13 cellular contexts compared by ENCODE assay signal in genomic region chr12:111585619-111586135, GRCh38.
"Had no signal": no experiment of that assay in that cellular context is flagged by ENCODE, and none has a peak within 500 bp of the region (broad histone marks: within the 10 kb centered on the region; RNA-seq: fewer than 3 reads in every experiment).

No MANE protein-coding gene starts in this region.

- H3K4me3 ChIP-seq: ascending aorta, esophagus squamous epithelium had no signal

- H3K4me3 Mint-ChIP-seq: activated T-helper 17 cell treated with anti-CD3 and anti-CD28 coated beads, Interleukin-2, amount 50 U/mL, for 72 hours; memory B cell; natural killer cell; stimulated activated memory B cell treated with anti-CD40 and anti-IgM and Interleukin-4, amounts not matched to agents 10 μg/mL and 1 μg/mL and 100 μg/mL, for 72 hours; T-helper 2 cell treated with Interferon-gamma antibody and Interleukin-4, amounts not matched to agents 5 μg/mL and 100 μg/mL, for 36 hours had no signal

- H3K27me3 Mint-ChIP-seq: activated T-helper 17 cell treated with anti-CD3 and anti-CD28 coated beads, Interleukin-2, amount 50 U/mL, for 72 hours; memory B cell; stimulated activated memory B cell treated with anti-CD40 and anti-IgM and Interleukin-4, amounts not matched to agents 10 μg/mL and 1 μg/mL and 100 μg/mL, for 72 hours had no signal

- H3K36me3 ChIP-seq: ascending aorta, esophagus squamous epithelium had no signal

- DNase-seq: activated naive CD4-positive, alpha-beta T cell treated with Interleukin-2 at 50 U/mL for 16 hours; esophagus squamous epithelium; left ventricle myocardium superior; natural killer cell; retina; stimulated activated CD4-positive, alpha-beta T cell treated with anti-CD3 and anti-CD28 coated beads, Interleukin-12 subunit alpha, Interleukin-12 subunit beta, amount 100 ng/mL, for 4 hours; stimulated activated CD4-positive, alpha-beta T cell treated with anti-CD3 and anti-CD28 coated beads, Interleukin-2, amount 100 ng/mL, for 48 hours had no signal

- ATAC-seq: activated CD4-positive, CD25-positive, alpha-beta regulatory T cell treated with anti-CD3 and anti-CD28 coated beads, Interleukin-2, amount 50 U/mL, for 24 hours; activated T-helper 17 cell treated with anti-CD3 and anti-CD28 coated beads, Interleukin-2, amount 50 U/mL, for 72 hours; left ventricle myocardium superior; natural killer cell; stimulated activated memory B cell treated with anti-CD40 and anti-IgM and Interleukin-4, amounts not matched to agents 10 μg/mL and 1 μg/mL and 100 μg/mL, for 72 hours had no signal

- H3K27me3 ChIP-seq: ascending aorta, esophagus squamous epithelium had no signal

- H3K27ac Mint-ChIP-seq: memory B cell; natural killer cell; stimulated activated memory B cell treated with anti-CD40 and anti-IgM and Interleukin-4, amounts not matched to agents 10 μg/mL and 1 μg/mL and 100 μg/mL, for 72 hours; T-helper 2 cell treated with Interferon-gamma antibody and Interleukin-4, amounts not matched to agents 5 μg/mL and 100 μg/mL, for 36 hours had no signal

- H3K27ac ChIP-seq: ascending aorta had no signal

- H3K36me3 Mint-ChIP-seq: natural killer cell had no signal

- H3K9me3 Mint-ChIP-seq: activated T-helper 17 cell treated with anti-CD3 and anti-CD28 coated beads, Interleukin-2, amount 50 U/mL, for 72 hours; memory B cell; natural killer cell; stimulated activated memory B cell treated with anti-CD40 and anti-IgM and Interleukin-4, amounts not matched to agents 10 μg/mL and 1 μg/mL and 100 μg/mL, for 72 hours; T-helper 2 cell treated with Interferon-gamma antibody and Interleukin-4, amounts not matched to agents 5 μg/mL and 100 μg/mL, for 36 hours had no signal

- H3K9me3 ChIP-seq: ascending aorta, esophagus squamous epithelium had no signal
